Comparison of ENCODE assay signal across 8 cellular contexts in genomic region chr6:16206595-16207037, GRCh38. TPM values are rescaled to one million over a fixed set of nuclear protein-coding genes. Genes with fewer than 3 reads are reported as not detected.
DNase-seq lines count a peak whose midpoint lies in the region; ATAC-seq and TF ChIP-seq lines count a peak whose summit lies in the region.

No MANE protein-coding gene starts in this region.

- no peaks in the 10 kb centered on the region for H3K36me3 ChIP-seq in hepatocyte (replicated peaks; ENCODE audit: insufficient read depth, low read depth)
- H3K36me3 ChIP-seq in gastrocnemius medialis = no peaks in the 10 kb centered on the region

- no peaks in the 10 kb centered on the region for H3K79me2 ChIP-seq in hepatocyte

- H4K20me1 ChIP-seq in hepatocyte (ENCODE audit: insufficient read depth, poor library complexity, severe bottlenecking) = no peaks in the 10 kb centered on the region

- H3K27ac ChIP-seq in hepatocyte (peak overlapping the region; percentile 36), gastrocnemius medialis (no peak overlapping the region)

- DNase-seq in activated T-cell treated with anti-CD3 and anti-CD28 coated beads for 24 hours (ENCODE audit: low read depth) (peak; percentile 25), Kasumi-1 (lab: John Stamatoyannopoulos, UW) (peak; percentile 82 to 86), SHP77 treated with DMSO at 0.1 percent for 48 hours (lab: John Stamatoyannopoulos, UW) (peak; percentile 43), astrocyte of the hippocampus (ENCODE audit: low read depth, low spot score) (peak; percentile 86), hepatocyte (ENCODE audit: low spot score) (peak; percentile 85), gastrocnemius medialis (peak; percentile 23 to 45)
- no peak for DNase-seq in activated T-cell treated with anti-CD3 and anti-CD28 coated beads, Interleukin-2, amount 50 U/mL, for 1 hour

- H3K27me3 ChIP-seq in hepatocyte (no peaks in the 10 kb centered on the region), gastrocnemius medialis (no peaks in the 10 kb centered on the region)

- intact Hi-C loops in gastrocnemius medialis (cut with DNase I; ENCODE audit: low total_unique reads) = loop anchor here (1.0 to 2.0 kb wide), 2 partner anchors 24 to 515 kb away; no protein-coding TSS in a partner anchor

- H3K9me2 ChIP-seq in hepatocyte (replicated peaks; ENCODE audit: insufficient read depth) = no peaks in the 10 kb centered on the region

- no peak overlapping the region for H3K4me2 ChIP-seq in hepatocyte

- 16% methylated on average over 6 of the region's 6 CpGs for WGBS in hepatocyte (ENCODE audit: low lambda C conversion rate, missing lambda C conversion rate)

- peak; percentile 97 for TF ChIP-seq CTCF in hepatocyte (IDR thresholded peaks at IDR 0.05; ENCODE audit: poor library complexity)
- TF ChIP-seq CTCF in gastrocnemius medialis (IDR thresholded peaks at IDR 0.05 in 4 of 5, conservative IDR thresholded peaks at IDR 0.05 in 1 of 5) = peak; percentile 90 to 97 (median 93)

- H3K4me1 ChIP-seq in hepatocyte (ENCODE audit: insufficient read depth) = peaks cover 15% of the 10 kb centered on the region
- H3K4me1 ChIP-seq in gastrocnemius medialis = no peaks in the 10 kb centered on the region

- no peak overlapping the region for H2AFZ ChIP-seq in hepatocyte

- ATAC-seq in gastrocnemius medialis (peak; percentile 87 to 90), GM18907 (IDR thresholded peaks at IDR 0.05; ENCODE audit: unreplicated experiment) (no peak)

- no peaks in the 10 kb centered on the region for H3K9me3 ChIP-seq in hepatocyte (ENCODE audit: low read depth)
- no peaks in the 10 kb centered on the region for H3K9me3 ChIP-seq in gastrocnemius medialis

- TF ChIP-seq POLR2A in gastrocnemius medialis (IDR thresholded peaks at IDR 0.05) = no peak

- H3K4me3 ChIP-seq in hepatocyte (no peak overlapping the region), gastrocnemius medialis (no peak overlapping the region)

- in situ Hi-C loops in gastrocnemius medialis (cut with MboI; ENCODE audit: low sequenced_read_pairs in 4 of 4) = loop anchor here in 1 of 4 donors (10.0 kb wide), 1 partner anchor 512 kb away; no protein-coding TSS in a partner anchor

RNA-seq across cellular contexts. Expression of gene GMPR, which starts 31.8 kb away (rescaled TPM):
- total RNA-seq in hepatocyte (6.1 and 8.7 TPM in 2 replicates), gastrocnemius medialis (100 to 1,000 TPM; 109 to 266 (median 239) TPM)
- 16.5 and 16.6 TPM in 2 replicates for polyA plus RNA-seq in hepatocyte

Comparison
In these comparisons a context has a peak if more than half of its experiments do, and no peak if none do; other contexts are left out.
1. RNA of gene GMPR, which starts 31.8 kb away (total RNA-seq): 109 to 266 TPM in gastrocnemius medialis; 6.1 to 8.7 TPM in hepatocyte; every median in the first group is over 10 times any median in the second.